ENCODE assay signal across 19 cellular contexts in the genomic region with DNA sequence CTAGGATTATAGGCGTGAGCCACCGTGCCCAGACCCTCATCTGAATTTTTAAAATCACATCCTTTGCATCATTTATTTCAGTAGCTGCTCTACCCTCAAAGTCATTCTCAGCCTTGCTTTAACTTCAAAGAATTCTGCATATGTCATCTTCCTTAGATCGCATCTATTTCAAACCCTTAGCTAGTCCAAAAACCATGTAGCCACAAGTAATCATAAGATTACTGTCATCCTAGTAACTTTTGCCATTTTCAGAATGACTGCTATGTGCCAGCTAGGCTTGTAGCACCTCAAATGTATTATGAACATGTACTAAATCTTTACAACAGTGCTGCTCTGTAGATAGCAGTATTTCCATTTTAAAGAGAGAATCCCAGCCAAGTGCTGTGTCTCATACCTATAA. TPM values are rescaled to one million over a fixed set of nuclear protein-coding genes. Genes with fewer than 3 reads are reported as not detected.
DNase-seq lines count a peak whose midpoint lies in the region; ATAC-seq lines count a peak whose summit lies in the region.
"Had no signal": no experiment of that assay in that cellular context is flagged by ENCODE, and none has a peak within 500 bp of the region (broad histone marks: within the 10 kb centered on the region; RNA-seq: fewer than 3 reads in every experiment).

No MANE protein-coding gene starts in this region.

- no peak overlapping the region for H3K27ac Mint-ChIP-seq in activated CD8-positive, alpha-beta memory T cell treated with anti-CD3 and anti-CD28 coated beads, Interleukin-2, amount 10 ng/mL, durations not matched to agents 7 days and 5 days
- H3K27ac Mint-ChIP-seq in activated naive CD8-positive, alpha-beta T cell treated with anti-CD3 and anti-CD28 coated beads, Interleukin-2, amount 50 U/mL, for 24 hours: no peak overlapping the region
- no peak overlapping the region for H3K27ac Mint-ChIP-seq in activated naive CD8-positive, alpha-beta T cell treated with anti-CD3 and anti-CD28 coated beads for 36 hours
- H3K27ac Mint-ChIP-seq: CD4-positive, alpha-beta T cell; HFFc6 had no signal

- H3K9me3 Mint-ChIP-seq in activated CD8-positive, alpha-beta memory T cell treated with anti-CD3 and anti-CD28 coated beads, Interleukin-2, amount 10 ng/mL, durations not matched to agents 7 days and 5 days (ENCODE audit: low read depth): no peaks in the 10 kb centered on the region
- H3K9me3 Mint-ChIP-seq in activated naive CD8-positive, alpha-beta T cell treated with anti-CD3 and anti-CD28 coated beads, Interleukin-2, amount 50 U/mL, for 24 hours: no peaks in the 10 kb centered on the region
- H3K9me3 Mint-ChIP-seq in activated naive CD8-positive, alpha-beta T cell treated with anti-CD3 and anti-CD28 coated beads for 36 hours: peaks cover 1% of the 10 kb centered on the region
- H3K9me3 Mint-ChIP-seq: CD4-positive, alpha-beta T cell; HFFc6 had no signal

- DNase-seq in activated CD4-positive, CD25-positive, alpha-beta regulatory T cell treated with anti-CD3 and anti-CD28 coated beads, Interleukin-2, amount 50 U/mL, for 72 hours: no peak
- no peak for DNase-seq in activated CD8-positive, alpha-beta memory T cell treated with anti-CD3 and anti-CD28 coated beads, Interleukin-2, amount 10 ng/mL, durations not matched to agents 7 days and 5 days
- DNase-seq in activated CD8-positive, alpha-beta memory T cell treated with anti-CD3 and anti-CD28 coated beads, Interleukin-2, amount 50 U/mL, for 48 hours: no peak
- DNase-seq in activated naive CD8-positive, alpha-beta T cell treated with anti-CD3 and anti-CD28 coated beads, Interleukin-2, amount 50 U/mL, for 24 hours: no peak
- DNase-seq in activated naive CD8-positive, alpha-beta T cell treated with anti-CD3 and anti-CD28 coated beads for 36 hours: no peak
- no peak for DNase-seq in stimulated activated naive CD8-positive, alpha-beta T cell treated with anti-CD3 and anti-CD28 coated beads, Interleukin-15, Interleukin-2, amounts not matched to agents 100 U/mL and 50 U/mL, for 24 hours
- no peak for DNase-seq in DMS53 treated with DMSO at 0.1 percent for 48 hours (lab: John Stamatoyannopoulos, UW; ENCODE audit: unreplicated experiment)
- DNase-seq: AML-193; Caco-2; CD4-positive, alpha-beta T cell; DMS79; GDM1; GOT3; H7; HFFc6 had no signal

- H3K4me3 Mint-ChIP-seq in activated CD8-positive, alpha-beta memory T cell treated with anti-CD3 and anti-CD28 coated beads, Interleukin-2, amount 10 ng/mL, durations not matched to agents 7 days and 5 days: no peak overlapping the region
- no peak overlapping the region for H3K4me3 Mint-ChIP-seq in activated naive CD8-positive, alpha-beta T cell treated with anti-CD3 and anti-CD28 coated beads, Interleukin-2, amount 50 U/mL, for 24 hours
- H3K4me3 Mint-ChIP-seq in activated naive CD8-positive, alpha-beta T cell treated with anti-CD3 and anti-CD28 coated beads for 36 hours: no peak overlapping the region
- H3K4me3 Mint-ChIP-seq: CD4-positive, alpha-beta T cell; HFFc6 had no signal

- H3K4me1 Mint-ChIP-seq in activated CD8-positive, alpha-beta memory T cell treated with anti-CD3 and anti-CD28 coated beads, Interleukin-2, amount 10 ng/mL, durations not matched to agents 7 days and 5 days: peaks cover 30% of the 10 kb centered on the region
- H3K4me1 Mint-ChIP-seq in activated naive CD8-positive, alpha-beta T cell treated with anti-CD3 and anti-CD28 coated beads, Interleukin-2, amount 50 U/mL, for 24 hours: peaks cover 2% of the 10 kb centered on the region
- peaks cover 16% of the 10 kb centered on the region for H3K4me1 Mint-ChIP-seq in activated naive CD8-positive, alpha-beta T cell treated with anti-CD3 and anti-CD28 coated beads for 36 hours

- CTCF ChIA-PET in activated CD8-positive, alpha-beta memory T cell treated with anti-CD3 and anti-CD28 coated beads, Interleukin-2, amount 10 ng/mL, durations not matched to agents 7 days and 5 days (lab: Charles Lee): interaction anchor here (0.7 kb wide), 1 partner anchor 31 kb away, joined by 3 read pairs; no protein-coding TSS in a partner anchor

- ATAC-seq in activated CD4-positive, CD25-positive, alpha-beta regulatory T cell treated with anti-CD3 and anti-CD28 coated beads, Interleukin-2, amount 50 U/mL, for 24 hours: peak; percentile 71 to 83
- peak; percentile 81 for ATAC-seq in activated CD8-positive, alpha-beta memory T cell treated with anti-CD3 and anti-CD28 coated beads, Interleukin-2, amount 10 ng/mL, durations not matched to agents 7 days and 5 days
- ATAC-seq in activated naive CD8-positive, alpha-beta T cell treated with anti-CD3 and anti-CD28 coated beads, Interleukin-2, amount 50 U/mL, for 24 hours: peak; percentile 57
- ATAC-seq in stimulated activated naive CD8-positive, alpha-beta T cell treated with anti-CD3 and anti-CD28 coated beads, Interleukin-15, Interleukin-2, amounts not matched to agents 100 U/mL and 50 U/mL, for 24 hours: peak; percentile 68
- ATAC-seq: A549, HCT116, HepG2 had no signal

- peaks cover 5% of the 10 kb centered on the region for H3K27me3 Mint-ChIP-seq in activated CD8-positive, alpha-beta memory T cell treated with anti-CD3 and anti-CD28 coated beads, Interleukin-2, amount 10 ng/mL, durations not matched to agents 7 days and 5 days
- H3K27me3 Mint-ChIP-seq in activated naive CD8-positive, alpha-beta T cell treated with anti-CD3 and anti-CD28 coated beads, Interleukin-2, amount 50 U/mL, for 24 hours: no peaks in the 10 kb centered on the region
- H3K27me3 Mint-ChIP-seq in activated naive CD8-positive, alpha-beta T cell treated with anti-CD3 and anti-CD28 coated beads for 36 hours: no peaks in the 10 kb centered on the region
- H3K27me3 Mint-ChIP-seq: CD4-positive, alpha-beta T cell had no signal

- no peaks in the 10 kb centered on the region for H3K36me3 Mint-ChIP-seq in activated CD8-positive, alpha-beta memory T cell treated with anti-CD3 and anti-CD28 coated beads, Interleukin-2, amount 10 ng/mL, durations not matched to agents 7 days and 5 days
- no peaks in the 10 kb centered on the region for H3K36me3 Mint-ChIP-seq in activated naive CD8-positive, alpha-beta T cell treated with anti-CD3 and anti-CD28 coated beads, Interleukin-2, amount 50 U/mL, for 24 hours (ENCODE audit: low read depth)
- H3K36me3 Mint-ChIP-seq in activated naive CD8-positive, alpha-beta T cell treated with anti-CD3 and anti-CD28 coated beads for 36 hours: peaks cover 4% of the 10 kb centered on the region

RNA-seq across cellular contexts. Expression of gene KLF3, which starts 45.5 kb away (rescaled TPM):
- 1 to 10 TPM; 2.6 to 3.5 TPM for total RNA-seq in activated CD8-positive, alpha-beta memory T cell treated with anti-CD3 and anti-CD28 coated beads, Interleukin-2, amount 10 ng/mL, durations not matched to agents 7 days and 5 days
- total RNA-seq in activated naive CD8-positive, alpha-beta T cell treated with anti-CD3 and anti-CD28 coated beads for 36 hours: 10 to 100 TPM; 10.0 to 10.4 TPM
